9 cellular contexts compared by ENCODE assay signal in genomic region chr4:73341454-73341853, GRCh38.
DNase-seq lines count a peak whose midpoint lies in the region; ATAC-seq, FAIRE-seq and TF ChIP-seq lines count a peak whose summit lies in the region.
"Had no signal": no experiment of that assay in that cellular context is flagged by ENCODE, and none has a peak within 500 bp of the region (broad histone marks: within the 10 kb centered on the region; RNA-seq: fewer than 3 reads in every experiment).

No MANE protein-coding gene starts in this region.

- H3K9me3 ChIP-seq in right cardiac atrium (ENCODE audit: control insufficient read depth, low read length), result no peaks in the 10 kb centered on the region

- TF ChIP-seq POLR2A in erythroblast (IDR thresholded peaks at IDR 0.05; ENCODE audit: low read length), result no peak

- peak; percentile 22 for DNase-seq in CMK (ENCODE audit: low read depth)
- peak; percentile 22 for DNase-seq in LoVo (ENCODE audit: low spot score)
- DNase-seq in RCC 7860 (ENCODE audit: low spot score), result peak; percentile 37
- peak; percentile 22 to 41 for DNase-seq in erythroblast (lab: John Stamatoyannopoulos, UW)
- peak; percentile 22 for DNase-seq in occipital lobe (lab: John Stamatoyannopoulos, UW)
- no peak for DNase-seq in right cardiac atrium
- DNase-seq: naive B cell had no signal

- H3K27me3 ChIP-seq in right cardiac atrium (ENCODE audit: control insufficient read depth, insufficient read depth), result no peaks in the 10 kb centered on the region

- H3K4me3 ChIP-seq in right cardiac atrium (ENCODE audit: low read length), result no peak overlapping the region

- peak; percentile 80 for ATAC-seq in GM18870 (IDR thresholded peaks at IDR 0.05; ENCODE audit: unreplicated experiment)
- no peak for ATAC-seq in GM18873 (IDR thresholded peaks at IDR 0.05; ENCODE audit: low FRiP score, unreplicated experiment)
- no peak for ATAC-seq in right cardiac atrium

- WGBS in right cardiac atrium, result 40% methylated on average over 4 of the region's 4 CpGs

- intact Hi-C loops in right cardiac atrium (cut with DNase I), result no loop called here

- H3K4me1 ChIP-seq in right cardiac atrium (ENCODE audit: control insufficient read depth, insufficient read depth, low read length), result no peaks in the 10 kb centered on the region

- no peak overlapping the region for H3K27ac ChIP-seq in right cardiac atrium (ENCODE audit: low read length)

- no peak for FAIRE-seq in RCC 7860 (lab: Jason Lieb, UNC)

Comparison
In these comparisons a context has a peak if more than half of its experiments do, and no peak if none do; other contexts are left out.
1. DNase-seq: peak in CMK (single experiment), LoVo (single experiment), RCC 7860 (single experiment), erythroblast (2 of 2) and occipital lobe (single experiment); none in right cardiac atrium (0 of 3).